In genomic region chr10:81414038-81414437, GRCh38 we compare ENCODE assay signal across 14 cellular contexts.
A peak's percentile ranks its signal among the peaks of the same experiment; 100 is the strongest.
DNase-seq lines count a peak whose midpoint lies in the region; FAIRE-seq and TF ChIP-seq lines count a peak whose summit lies in the region.
"Had no signal": no experiment of that assay in that cellular context is flagged by ENCODE, and none has a peak within 500 bp of the region (broad histone marks: within the 10 kb centered on the region; RNA-seq: fewer than 3 reads in every experiment).

No MANE protein-coding gene starts in this region.

- POLR2A ChIA-PET in H1 (lab: Charles Lee; ENCODE audit: partially characterized antibody), result no interaction called here

- H3K9ac ChIP-seq in H1 (replicated peaks in 1 of 4; ENCODE audit: extremely low read depth in 1 of 4, low read depth in 3 of 4, low read length in 3 of 4) (no peak overlapping the region), mesendoderm (ENCODE audit: low read length) (no peak overlapping the region)
- H3K9ac ChIP-seq: KMS-11 had no signal

- H3K4me1 ChIP-seq in H1 (replicated peaks in 1 of 4; ENCODE audit: control insufficient read depth in 3 of 4, insufficient read depth in 4 of 4, low read length in 3 of 4) (no peaks in the 10 kb centered on the region), mesendoderm (ENCODE audit: control insufficient read depth, low read depth, low read length) (no peaks in the 10 kb centered on the region), right atrium auricular region (no peaks in the 10 kb centered on the region)
- H3K4me1 ChIP-seq: spleen had no signal

- H2AFZ ChIP-seq in H1 (ENCODE audit: low read length), result no peak overlapping the region

- H3K27me3 ChIP-seq in H1 (replicated peaks in 1 of 4; ENCODE audit: control insufficient read depth in 3 of 4, extremely low read depth in 1 of 4, insufficient read depth in 3 of 4, low read length in 3 of 4) (no peaks in the 10 kb centered on the region), mesendoderm (ENCODE audit: insufficient read depth, low read length, poor library complexity) (no peaks in the 10 kb centered on the region), right atrium auricular region (no peaks in the 10 kb centered on the region)
- H3K27me3 ChIP-seq: spleen had no signal

- H3K36me3 ChIP-seq in H1 (ENCODE audit: control insufficient read depth in 2 of 4, insufficient read depth in 4 of 4, low read length in 3 of 4) (no peaks in the 10 kb centered on the region), mesendoderm (ENCODE audit: control insufficient read depth, insufficient read depth, low read length) (no peaks in the 10 kb centered on the region), right atrium auricular region (no peaks in the 10 kb centered on the region)
- H3K36me3 ChIP-seq: spleen had no signal

- H3K14ac ChIP-seq in H1 (ENCODE audit: insufficient read length), result no peak overlapping the region

- no peak for TF ChIP-seq EP300 in H1 (IDR thresholded peaks at IDR 0.05; ENCODE audit: borderline replicate concordance in 1 of 2, low read depth in 2 of 2, low read length in 2 of 2)

- H2AK5ac ChIP-seq in H1 (ENCODE audit: low read depth, low read length), result no peak overlapping the region
- no peak overlapping the region for H2AK5ac ChIP-seq in mesendoderm (ENCODE audit: low read length)

- peak; percentile 86 for FAIRE-seq in H1 (lab: Jason Lieb, UNC)
- FAIRE-seq: colon had no signal

- H2BK5ac ChIP-seq in H1 (ENCODE audit: low read depth, low read length), result no peak overlapping the region
- no peak overlapping the region for H2BK5ac ChIP-seq in mesendoderm (ENCODE audit: low read length)

- H3K27ac ChIP-seq in H1 (ENCODE audit: low read depth, low read length), result no peak overlapping the region
- H3K27ac ChIP-seq in mesendoderm (ENCODE audit: low read depth, low read length), result no peak overlapping the region
- no peak overlapping the region for H3K27ac ChIP-seq in right atrium auricular region
- H3K27ac ChIP-seq: KMS-11, spleen had no signal

- H2BK120ac ChIP-seq in H1 (replicated peaks; ENCODE audit: low read depth, low read length) (no peak overlapping the region), mesendoderm (ENCODE audit: low read depth, low read length) (no peak overlapping the region)

- no peak overlapping the region for H3K4me2 ChIP-seq in H1 (ENCODE audit: insufficient read depth in 1 of 2, low read depth in 2 of 2, low read length in 2 of 2)
- no peak overlapping the region for H3K4me2 ChIP-seq in mesendoderm (ENCODE audit: low read length)
- H3K4me2 ChIP-seq: KMS-11 had no signal

- CTCF ChIA-PET in H1 (lab: Charles Lee; ENCODE audit: partially characterized antibody), result interaction anchor here (0.6 to 4.6 kb wide), 13 partner anchors 9 to 858 kb away, joined by 3 to 29 read pairs (median 4); no protein-coding TSS in a partner anchor

- H4K5ac ChIP-seq in H1 (ENCODE audit: insufficient read length, low read depth, low read length) (no peak overlapping the region), mesendoderm (ENCODE audit: low read length) (no peak overlapping the region)

- no peak for TF ChIP-seq POLR2A in NB4 (IDR thresholded peaks at IDR 0.05; ENCODE audit: extremely low read depth, insufficient read length)
- no peak for TF ChIP-seq POLR2A in H1 (IDR thresholded peaks at IDR 0.05; ENCODE audit: control extremely low read depth in 1 of 2, low read depth in 2 of 2, low read length in 2 of 2)

- H4K8ac ChIP-seq in H1 (ENCODE audit: extremely low read depth, insufficient read depth, low read length), result no peak overlapping the region
- no peak overlapping the region for H4K8ac ChIP-seq in mesendoderm (ENCODE audit: low read depth, low read length)

- peak; percentile 56 for DNase-seq in DMS 273 (lab: John Stamatoyannopoulos, UW; ENCODE audit: unreplicated experiment)
- peak; percentile 6 for DNase-seq in NB4 (ENCODE audit: low read depth)
- DNase-seq in H1 (ENCODE audit: low read depth in 1 of 2, low spot score in 2 of 2), result peak in 1 of 2 experiments; percentile 31
- DNase-seq in mesendoderm, result peak; percentile 79
- no peak for DNase-seq in activated CD8-positive, alpha-beta memory T cell treated with anti-CD3 and anti-CD28 coated beads, Interleukin-2, amount 50 U/mL, for 4 hours
- DNase-seq in right atrium auricular region (ENCODE audit: low spot score), result no peak
- no peak for DNase-seq in HCEC 1CT
- DNase-seq in cortex of kidney (lab: John Stamatoyannopoulos, UW), result no peak
- DNase-seq: C1 segment of cervical spinal cord, left colon, NCI-H2081 treated with DMSO at 0.1 percent for 48 hours, spleen had no signal

- no peak overlapping the region for H4K91ac ChIP-seq in H1 (replicated peaks; ENCODE audit: insufficient read length, low read length)

- H3K4ac ChIP-seq in H1 (replicated peaks; ENCODE audit: insufficient read length, low read depth, low read length) (no peak overlapping the region), mesendoderm (ENCODE audit: low read depth, low read length) (no peak overlapping the region)

- no peaks in the 10 kb centered on the region for H3K79me2 ChIP-seq in H1 (ENCODE audit: control insufficient read depth in 1 of 2, insufficient read depth in 2 of 2, low read length in 2 of 2)
- H3K79me2 ChIP-seq in mesendoderm (ENCODE audit: control insufficient read depth, insufficient read depth, low read length), result no peaks in the 10 kb centered on the region

- H3K9me3 ChIP-seq in H1 (ENCODE audit: insufficient read depth in 2 of 2, low read depth in 1 of 2, low read length in 1 of 2), result 0 out of 4 replicates have a peak, but pooled peaks cover 0 to 2% of the 10 kb centered on the region in 2 experiments
- H3K9me3 ChIP-seq in right atrium auricular region, result peaks cover 0 to 3% of the 10 kb centered on the region in 2 donors

- no peaks in the 10 kb centered on the region for H3K23me2 ChIP-seq in H1 (ENCODE audit: low read depth, low read length)

- H3K79me1 ChIP-seq in H1 (ENCODE audit: low read depth, low read length), result no peaks in the 10 kb centered on the region
- no peaks in the 10 kb centered on the region for H3K79me1 ChIP-seq in mesendoderm (ENCODE audit: low read length)

- peak; percentile 80 to 83 for TF ChIP-seq RAD21 in H1 (IDR thresholded peaks at IDR 0.05 in 1 of 2, conservative IDR thresholded peaks at IDR 0.05 in 1 of 2; ENCODE audit: low read depth in 2 of 2, low read length in 2 of 2)

- TF ChIP-seq CTCF in NB4 (IDR thresholded peaks at IDR 0.05; ENCODE audit: low read depth, low read length), result peak; percentile 15
- peak; percentile 31 to 82 (median 72) for TF ChIP-seq CTCF in H1 (IDR thresholded peaks at IDR 0.05; ENCODE audit: control extremely low read depth in 1 of 3, insufficient read depth in 1 of 3, low read depth in 1 of 3, low read length in 3 of 3)
- no peak for TF ChIP-seq CTCF in right atrium auricular region (IDR thresholded peaks at IDR 0.05)

- no peaks in the 10 kb centered on the region for H4K20me1 ChIP-seq in H1 (replicated peaks in 1 of 2; ENCODE audit: control insufficient read depth in 1 of 2, insufficient read depth in 2 of 2, low read length in 2 of 2)

- no peak overlapping the region for H3K56ac ChIP-seq in H1 (replicated peaks; ENCODE audit: insufficient read length, low read depth, low read length)
- H3K56ac ChIP-seq in mesendoderm (ENCODE audit: low read length), result no peak overlapping the region

- H3K18ac ChIP-seq in H1 (ENCODE audit: extremely low read depth, low read length), result no peak overlapping the region
- no peak overlapping the region for H3K18ac ChIP-seq in mesendoderm (ENCODE audit: low read length)

- H2BK12ac ChIP-seq in H1 (ENCODE audit: low read depth, low read length), result no peak overlapping the region

- no peak overlapping the region for H2BK20ac ChIP-seq in H1 (ENCODE audit: low read length)

- 23% methylated on average over 1 of the region's 1 CpG; no CpG with 5 or more reads in 1 of the 2 experiments for WGBS in H1 (ENCODE audit: extremely low coverage in 1 of 2, insufficient coverage in 1 of 2, insufficient read length in 1 of 2, insufficient replicate concordance in 2 of 2, low coverage in 1 of 2, low lambda C conversion rate in 2 of 2, missing lambda C conversion rate in 1 of 2), 2 experiments
- WGBS in mesendoderm (ENCODE audit: extremely low coverage, insufficient coverage, low lambda C conversion rate), result no CpG with 5 or more reads among the region's 1 CpG

- H3K23ac ChIP-seq in H1 (ENCODE audit: insufficient read length), result no peak overlapping the region
- no peak overlapping the region for H3K23ac ChIP-seq in mesendoderm (ENCODE audit: low read length)

- H3K4me3 ChIP-seq in NB4 (ENCODE audit: low read depth, low read length) (no peak overlapping the region), H1 (ENCODE audit: extremely low read depth in 1 of 4, insufficient read depth in 2 of 4, low read depth in 3 of 4, low read length in 4 of 4) (no peak overlapping the region), mesendoderm (ENCODE audit: low read length) (no peak overlapping the region), right atrium auricular region (no peak overlapping the region)
- H3K4me3 ChIP-seq: spleen had no signal

- no peak overlapping the region for H2BK15ac ChIP-seq in H1 (ENCODE audit: low read length)
- no peak overlapping the region for H2BK15ac ChIP-seq in mesendoderm (replicated peaks; ENCODE audit: low read depth)

TF ChIP-seq in H1, 55 proteins besides CTCF, POLR2A, EP300 and RAD21:
- no peak for TF ChIP-seq CREB1 (IDR thresholded peaks at IDR 0.05)
- TF ChIP-seq MAX (IDR thresholded peaks at IDR 0.05), result no peak
- no peak for TF ChIP-seq SIN3A (conservative IDR thresholded peaks at IDR 0.05 in 1 of 2, IDR thresholded peaks at IDR 0.05 in 1 of 2; ENCODE audit: low read depth in 1 of 2, low read length in 2 of 2)
- no peak for TF ChIP-seq JUN (IDR thresholded peaks at IDR 0.05; ENCODE audit: low read depth, low read length)
- no peak for TF ChIP-seq KDM1A (IDR thresholded peaks at IDR 0.05; ENCODE audit: borderline replicate concordance, low read length)
- TF ChIP-seq FOSL1 (IDR thresholded peaks at IDR 0.05; ENCODE audit: insufficient read depth, low read depth, low read length), result no peak
- TF ChIP-seq NANOG (IDR thresholded peaks at IDR 0.05; ENCODE audit: insufficient read depth, low read depth, low read length, poor library complexity, severe bottlenecking), result peak; percentile 38

Comparison
In these comparisons a context has a peak if more than half of its experiments do, and no peak if none do; other contexts are left out.
1. DNase-seq: peak in DMS 273 (single experiment), NB4 (single experiment) and mesendoderm (single experiment); none in activated CD8-positive, alpha-beta memory T cell treated with anti-CD3 and anti-CD28 coated beads, Interleukin-2, amount 50 U/mL, for 4 hours (single experiment), right atrium auricular region (single experiment), HCEC 1CT (single experiment) and cortex of kidney (single experiment).
2. CTCF ChIP-seq: peak in NB4 (single experiment) and H1 (3 of 3); none in right atrium auricular region (0 of 2).